Comparison of ENCODE assay signal across 23 cellular contexts in genomic region chr17:78650093-78650715, GRCh38.
"Had no signal": no experiment of that assay in that cellular context is flagged by ENCODE, and none has a peak within 500 bp of the region (broad histone marks: within the 10 kb centered on the region; RNA-seq: fewer than 3 reads in every experiment).

No MANE protein-coding gene starts in this region.

- FAIRE-seq: keratinocyte had no signal

- DNase-seq: effector memory CD8-positive, alpha-beta T cell; glutamatergic neuron; immature natural killer cell; left cardiac atrium; left ventricle myocardium superior; mesendoderm; naive B cell; nephron progenitor cell; psoas muscle; retina; right lobe of liver; stimulated activated CD4-positive, alpha-beta T cell treated with anti-CD3 and anti-CD28 coated beads, Interleukin-2, amount 100 ng/mL, for 24 hours; stimulated activated CD4-positive, alpha-beta T cell treated with anti-CD3 and anti-CD28 coated beads, Interleukin-4, amount 100 ng/mL, for 4 hours; stimulated activated naive B cell treated with anti-CD40 and anti-IgM and Interleukin-4, amounts not matched to agents 10 μg/mL and 1 μg/mL and 100 μg/mL, for 72 hours; stomach; substantia nigra; transverse colon had no signal

- H3K27ac ChIP-seq: epithelial cell of prostate, esophagus muscularis mucosa, gastroesophageal sphincter, parathyroid adenoma, psoas muscle, right lobe of liver, stomach, thoracic aorta, transverse colon had no signal

- H3K4me3 ChIP-seq: esophagus muscularis mucosa, gastroesophageal sphincter, psoas muscle, right lobe of liver, stomach, thoracic aorta, transverse colon had no signal

- H3K4me1 ChIP-seq: gastroesophageal sphincter, psoas muscle, right lobe of liver, stomach, transverse colon had no signal

- ATAC-seq: effector memory CD8-positive, alpha-beta T cell; gastroesophageal sphincter; left cardiac atrium; left ventricle myocardium superior; psoas muscle; stimulated activated naive B cell treated with anti-CD40 and anti-IgM and Interleukin-4, amounts not matched to agents 10 μg/mL and 1 μg/mL and 100 μg/mL, for 72 hours had no signal

- H3K9me3 ChIP-seq: esophagus muscularis mucosa, psoas muscle, right lobe of liver, transverse colon had no signal
